ENCODE assay signal across 8 cellular contexts in genomic region chr7:90595341-90595800, GRCh38. TPM values are rescaled to one million over a fixed set of nuclear protein-coding genes. Genes with fewer than 3 reads are reported as not detected.
A peak's percentile ranks its signal among the peaks of the same experiment; 100 is the strongest.
DNase-seq lines count a peak whose midpoint lies in the region; ATAC-seq and TF ChIP-seq lines count a peak whose summit lies in the region.

No MANE protein-coding gene starts in this region.

- 11% methylated on average over 8 of the region's 10 CpGs; no CpG with 5 or more reads in 1 of the 2 experiments for WGBS in endodermal cell (ENCODE audit: insufficient coverage in 1 of 2, insufficient read length in 1 of 2), 2 experiments

- no peaks in the 10 kb centered on the region for H3K36me3 ChIP-seq in endodermal cell (ENCODE audit: control insufficient read depth, insufficient read depth, low read length)

- H3K4me3 Mint-ChIP-seq in activated T-cell treated with anti-CD3 and anti-CD28 coated beads, Interleukin-2, amount 50 U/mL, for 4 hours: peak overlapping the region; percentile 70
- peak overlapping the region; percentile 78 for H3K4me3 Mint-ChIP-seq in endodermal cell

- H3K27me3 Mint-ChIP-seq in activated T-cell treated with anti-CD3 and anti-CD28 coated beads, Interleukin-2, amount 50 U/mL, for 4 hours (ENCODE audit: low read depth): peaks cover 44% of the 10 kb centered on the region
- peaks cover 22% of the 10 kb centered on the region for H3K27me3 Mint-ChIP-seq in endodermal cell (ENCODE audit: insufficient read depth)

- H3K4me1 ChIP-seq in endodermal cell (ENCODE audit: control insufficient read depth, insufficient read depth, low read length): peaks cover 2% of the 10 kb centered on the region

- H3K4me3 ChIP-seq in endodermal cell (ENCODE audit: low read length): peak overlapping the region; percentile 79

- H3K36me3 Mint-ChIP-seq in activated T-cell treated with anti-CD3 and anti-CD28 coated beads, Interleukin-2, amount 50 U/mL, for 4 hours (ENCODE audit: insufficient read depth): no peaks in the 10 kb centered on the region
- no peaks in the 10 kb centered on the region for H3K36me3 Mint-ChIP-seq in endodermal cell (ENCODE audit: low read depth)

- no peak for DNase-seq in activated T-cell treated with anti-CD3 and anti-CD28 coated beads, Interleukin-2, amount 50 U/mL, for 4 hours
- DNase-seq in activated T-cell treated with anti-CD3 and anti-CD28 coated beads, Interleukin-2, amount 50 U/mL, for 48 hours: no peak
- peak; percentile 56 to 67 for DNase-seq in NCI-H526 (lab: John Stamatoyannopoulos, UW)
- peak; percentile 60 for DNase-seq in endodermal cell
- no peak for DNase-seq in omental fat pad (ENCODE audit: low spot score)
- no peak for DNase-seq in mesenteric fat pad (ENCODE audit: low spot score)

- H3K27ac Mint-ChIP-seq in endodermal cell: peak overlapping the region; percentile 80

- no peaks in the 10 kb centered on the region for H3K9me3 Mint-ChIP-seq in activated T-cell treated with anti-CD3 and anti-CD28 coated beads, Interleukin-2, amount 50 U/mL, for 4 hours
- H3K9me3 Mint-ChIP-seq in endodermal cell: no peaks in the 10 kb centered on the region

- H3K9me3 ChIP-seq in endodermal cell (ENCODE audit: control insufficient read depth, low read length): no peaks in the 10 kb centered on the region

- H3K27me3 ChIP-seq in endodermal cell (ENCODE audit: control insufficient read depth, insufficient read depth, low read length, poor library complexity, severe bottlenecking): peaks cover 16% of the 10 kb centered on the region

- H3K9ac ChIP-seq in endodermal cell (ENCODE audit: extremely low read depth, low read length, poor library complexity, severe bottlenecking): peak overlapping the region; percentile 20

- ATAC-seq in activated T-cell treated with anti-CD3 and anti-CD28 coated beads, Interleukin-2, amount 50 U/mL, for 4 hours: peak; percentile 5 to 16
- ATAC-seq in omental fat pad (ENCODE audit: low FRiP score): peak; percentile 43
- no peak for ATAC-seq in HG02623 (IDR thresholded peaks at IDR 0.05; ENCODE audit: unreplicated experiment)
- ATAC-seq in GM19328 (IDR thresholded peaks at IDR 0.05; ENCODE audit: unreplicated experiment): no peak

- TF ChIP-seq CTCF in endodermal cell (conservative IDR thresholded peaks at IDR 0.05) (no peak), omental fat pad (IDR thresholded peaks at IDR 0.05) (no peak)

- H3K4me1 Mint-ChIP-seq in activated T-cell treated with anti-CD3 and anti-CD28 coated beads, Interleukin-2, amount 50 U/mL, for 4 hours (ENCODE audit: low read depth): peaks cover 14% of the 10 kb centered on the region
- H3K4me1 Mint-ChIP-seq in endodermal cell: peaks cover 23% of the 10 kb centered on the region

- peak overlapping the region; percentile 71 for H3K27ac ChIP-seq in endodermal cell (ENCODE audit: low read depth, low read length)

RNA-seq across cellular contexts. Expression of gene CDK14, which starts 0.8 kb away (rescaled TPM):
- total RNA-seq in activated T-cell treated with anti-CD3 and anti-CD28 coated beads, Interleukin-2, amount 50 U/mL, for 4 hours: 1 to 10 TPM in 1 of 3 donors, under 1 TPM in 2; 0.71 to 1.1 (median 0.95) TPM
- total RNA-seq in endodermal cell (10 to 100 TPM in 1 of 2 donors, 1 to 10 TPM in 1; 8.7 to 13.4 TPM), omental fat pad (10 to 100 TPM; 25.2 to 40.3 (median 30.8) TPM), mesenteric fat pad (47.2 TPM)
- 27.6 TPM for polyA plus RNA-seq in endodermal cell (2013, experiment 1 of 2)
- 31.1 TPM for polyA plus RNA-seq in endodermal cell (2013, experiment 2 of 2)

Comparison
In these comparisons a context has a peak if more than half of its experiments do, and no peak if none do; other contexts are left out.
1. ATAC-seq: peak in activated T-cell treated with anti-CD3 and anti-CD28 coated beads, Interleukin-2, amount 50 U/mL, for 4 hours (2 of 2) and omental fat pad (single experiment); none in HG02623 (single experiment) and GM19328 (single experiment).
2. DNase-seq: peak in NCI-H526 (2 of 2) and endodermal cell (single experiment); none in activated T-cell treated with anti-CD3 and anti-CD28 coated beads, Interleukin-2, amount 50 U/mL, for 4 hours (single experiment), activated T-cell treated with anti-CD3 and anti-CD28 coated beads, Interleukin-2, amount 50 U/mL, for 48 hours (0 of 2), omental fat pad (single experiment) and mesenteric fat pad (single experiment).
3. RNA of gene CDK14, which starts 0.8 kb away (total RNA-seq): 47.2 TPM in mesenteric fat pad (single experiment), 25.2 to 40.3 TPM in omental fat pad and 8.7 to 13.4 TPM in endodermal cell; 0.71 to 1.1 TPM in activated T-cell treated with anti-CD3 and anti-CD28 coated beads, Interleukin-2, amount 50 U/mL, for 4 hours; every median in the first group is over 4 times any median in the second.